Comparison of ENCODE assay signal across 8 cellular contexts in genomic region chr12:67943295-67943892, GRCh38. TPM values are rescaled to one million over a fixed set of nuclear protein-coding genes. Genes with fewer than 3 reads are reported as not detected.
DNase-seq lines count a peak whose midpoint lies in the region; ATAC-seq and TF ChIP-seq lines count a peak whose summit lies in the region.

No MANE protein-coding gene starts in this region.

- H3K4me2 ChIP-seq in GM23338: no peak overlapping the region

- ATAC-seq in GM23338 (peak; percentile 90), GM19395 (IDR thresholded peaks at IDR 0.05; ENCODE audit: unreplicated experiment) (no peak)

- no peak overlapping the region for H3K27ac ChIP-seq in GM23338 (ENCODE audit: low read depth)

- in situ Hi-C loops in astrocyte of the cerebellum (cut with HindIII; ENCODE audit: low sequenced_read_pairs): no loop called here

- peak; percentile 80 to 88 for TF ChIP-seq CTCF in GM23338 (conservative IDR thresholded peaks at IDR 0.05; ENCODE audit: low read depth in 2 of 2)
- TF ChIP-seq CTCF in astrocyte of the cerebellum (IDR thresholded peaks at IDR 0.05; ENCODE audit: low read depth, low read length, missing control alignments): peak; percentile 61

- H3K36me3 ChIP-seq in GM23338 (ENCODE audit: insufficient read depth): no peaks in the 10 kb centered on the region

- H4K20me1 ChIP-seq in GM23338 (replicated peaks; ENCODE audit: insufficient read depth): no peaks in the 10 kb centered on the region

- no peaks in the 10 kb centered on the region for H3K9me3 Mint-ChIP-seq in GM23338

- no peak overlapping the region for H2AFZ ChIP-seq in GM23338

- H3K79me2 ChIP-seq in GM23338 (replicated peaks; ENCODE audit: insufficient read depth): no peaks in the 10 kb centered on the region

- no peaks in the 10 kb centered on the region for H3F3A ChIP-seq in GM23338 (replicated peaks; ENCODE audit: low read depth)

- no peaks in the 10 kb centered on the region for H3K4me1 ChIP-seq in GM23338 (ENCODE audit: insufficient read depth)

- no peaks in the 10 kb centered on the region for H3K36me3 Mint-ChIP-seq in GM23338 (ENCODE audit: low read depth)

- H3K27me3 Mint-ChIP-seq in GM23338 (ENCODE audit: insufficient read depth, low read depth, poor library complexity): peaks cover 3% of the 10 kb centered on the region

- no peak overlapping the region for H3K27ac Mint-ChIP-seq in GM23338

- H3K4me1 Mint-ChIP-seq in GM23338: peaks cover 26% of the 10 kb centered on the region

- DNase-seq in DMS53 (lab: John Stamatoyannopoulos, UW): peak; percentile 89
- peak; percentile 80 for DNase-seq in GM23338 (ENCODE audit: low spot score)
- DNase-seq in NCI-H1417 (lab: John Stamatoyannopoulos, UW): peak; percentile 68 to 91 (median 90)
- DNase-seq in SW480 (ENCODE audit: low spot score): peak; percentile 56
- DNase-seq in astrocyte of the cerebellum (ENCODE audit: low read depth): peak; percentile 75
- peak in 27 of 51 donors; percentile 0 to 80 (median 32) for DNase-seq in hypothalamus (lab: John Stamatoyannopoulos, UW)
- DNase-seq in stimulated activated CD4-positive, alpha-beta T cell treated with anti-CD3 and anti-CD28 coated beads, Interleukin-12 subunit alpha, Interleukin-12 subunit beta, amount 100 ng/mL, for 48 hours (ENCODE audit: low read depth in 2 of 3, low spot score in 1 of 3): peak in 2 of 3 donors; percentile 48 to 77

- H3K4me3 Mint-ChIP-seq in GM23338: no peak overlapping the region

- peaks cover 3% of the 10 kb centered on the region; the same call in 1 of the 2 replicates for H3K9me2 ChIP-seq in GM23338 (ENCODE audit: insufficient read depth)

- no peaks in the 10 kb centered on the region for H3K27me3 ChIP-seq in GM23338 (ENCODE audit: insufficient read depth)

- H3K4me3 ChIP-seq in GM23338: no peak overlapping the region
- no peak overlapping the region for H3K4me3 ChIP-seq in astrocyte of the cerebellum (ENCODE audit: low read depth, low read length)

TF ChIP-seq in GM23338, 12 proteins besides CTCF, POLR2A, EP300 and RAD21:
- TF ChIP-seq NANOG (IDR thresholded peaks at IDR 0.05; ENCODE audit: borderline replicate concordance): no peak
- no peak for TF ChIP-seq JUNB (IDR thresholded peaks at IDR 0.05; ENCODE audit: unreplicated experiment)
- no peak for TF ChIP-seq POLR2AphosphoS5 (IDR thresholded peaks at IDR 0.05; ENCODE audit: low read depth)
- TF ChIP-seq ZNF462 (CRISPR knock-in tag; IDR thresholded peaks at IDR 0.05): no peak
- no peak for TF ChIP-seq ZNF331 (CRISPR knock-in tag; IDR thresholded peaks at IDR 0.05; ENCODE audit: low read depth)
- no peak for TF ChIP-seq ETS1 (IDR thresholded peaks at IDR 0.05)
- TF ChIP-seq EZH2phosphoT487 (IDR thresholded peaks at IDR 0.05; ENCODE audit: unreplicated experiment): no peak

RNA-seq across cellular contexts. Expression of gene IFNG-AS1, which starts 45.9 kb away (rescaled TPM):
- total RNA-seq in GM23338 (2014; rRNA removed; shearing (Covaris generic)): not detected in 2 replicates
- polyA plus RNA-seq in GM23338 (2016; fragmentation: Nextera tagmentation; extraction: Ambion mirVana): not detected in 2 replicates

Comparison
In these comparisons a context has a peak if more than half of its experiments do, and no peak if none do; other contexts are left out.
1. DNase-seq: peak in every context shown above with its lines; median percentile 90 in NCI-H1417; 89 in DMS53; 80 in GM23338; 75 in astrocyte of the cerebellum; 62 in stimulated activated CD4-positive, alpha-beta T cell treated with anti-CD3 and anti-CD28 coated beads, Interleukin-12 subunit alpha, Interleukin-12 subunit beta, amount 100 ng/mL, for 48 hours; 56 in SW480; 32 in hypothalamus.